19 cellular contexts compared by ENCODE assay signal in genomic region chr9:113482991-113483675, GRCh38. TPM values are rescaled to one million over a fixed set of nuclear protein-coding genes. Genes with fewer than 3 reads are reported as not detected.
A peak's percentile ranks its signal among the peaks of the same experiment; 100 is the strongest.
DNase-seq lines count a peak whose midpoint lies in the region; ATAC-seq and TF ChIP-seq lines count a peak whose summit lies in the region.
"Had no signal": no experiment of that assay in that cellular context is flagged by ENCODE, and none has a peak within 500 bp of the region (broad histone marks: within the 10 kb centered on the region; RNA-seq: fewer than 3 reads in every experiment).

No MANE protein-coding gene starts in this region.

- DNase-seq in body of pancreas: peak in 1 of 4 donors; percentile 4
- DNase-seq in lower lobe of right lung: no peak
- peak; percentile 9 for DNase-seq in stimulated activated CD8-positive, alpha-beta memory T cell treated with anti-CD3 and anti-CD28 coated beads, Interleukin-4, amount 100 ng/mL, for 48 hours
- no peak for DNase-seq in naive thymus-derived CD8-positive, alpha-beta T cell
- DNase-seq in activated T-cell treated with anti-CD3 and anti-CD28 coated beads, Interleukin-2, amount 50 U/mL, for 48 hours: no peak
- no peak for DNase-seq in activated CD8-positive, alpha-beta T cell treated with anti-CD3 and anti-CD28 coated beads, Interleukin-2, amount 10 ng/mL, durations not matched to agents 7 days and 5 days
- no peak for DNase-seq in 8988T
- DNase-seq: activated CD8-positive, alpha-beta T cell treated with anti-CD3 and anti-CD28 coated beads for 36 hours; activated T-cell treated with anti-CD3 and anti-CD28 coated beads, Interleukin-2, amount 50 U/mL, for 72 hours; NCI-H446; OCI-M1; stimulated activated CD4-positive, alpha-beta T cell treated with anti-CD3 and anti-CD28 coated beads, Interleukin-4, amount 100 ng/mL, for 24 hours; T1000 had no signal

- ATAC-seq in body of pancreas (no peak), lower lobe of right lung (no peak)
- no peak for ATAC-seq in naive thymus-derived CD8-positive, alpha-beta T cell
- ATAC-seq in activated CD8-positive, alpha-beta T cell treated with anti-CD3 and anti-CD28 coated beads, Interleukin-2, amount 10 ng/mL, durations not matched to agents 7 days and 5 days: no peak
- ATAC-seq: activated CD8-positive, alpha-beta T cell treated with anti-CD3 and anti-CD28 coated beads for 36 hours; activated T-cell treated with anti-CD3 and anti-CD28 coated beads, Interleukin-2, amount 50 U/mL, for 72 hours had no signal

- H3K36me3 ChIP-seq in body of pancreas (replicated peaks in 1 of 2; ENCODE audit: insufficient read depth in 1 of 2, low read depth in 2 of 2) (no peaks in the 10 kb centered on the region), lower lobe of right lung (no peaks in the 10 kb centered on the region)
- H3K36me3 ChIP-seq: neural progenitor cell had no signal

- H3K9me3 ChIP-seq in body of pancreas (no peaks in the 10 kb centered on the region), lower lobe of right lung (no peaks in the 10 kb centered on the region)

- intact Hi-C loops in body of pancreas (cut with DNase I): no loop called here
- intact Hi-C loops in lower lobe of right lung (cut with DNase I): no loop called here

- H3K27ac Mint-ChIP-seq in naive thymus-derived CD8-positive, alpha-beta T cell: no peak overlapping the region
- H3K27ac Mint-ChIP-seq in activated CD8-positive, alpha-beta T cell treated with anti-CD3 and anti-CD28 coated beads, Interleukin-2, amount 10 ng/mL, durations not matched to agents 7 days and 5 days: no peak overlapping the region
- H3K27ac Mint-ChIP-seq: activated CD8-positive, alpha-beta T cell treated with anti-CD3 and anti-CD28 coated beads for 36 hours; activated naive CD4-positive, alpha-beta T cell treated with anti-CD3 and anti-CD28 coated beads, Interleukin-2, amount 50 U/mL, for 24 hours; activated T-cell treated with anti-CD3 and anti-CD28 coated beads, Interleukin-2, amount 50 U/mL, for 72 hours; mesothelial cell of epicardium; neural progenitor cell; stimulated activated naive CD8-positive, alpha-beta T cell treated with anti-CD3 and anti-CD28 coated beads, Interleukin-15, Interleukin-2, amounts not matched to agents 100 ng/mL and 50 ng/mL, for 24 hours had no signal

- peaks cover 34% of the 10 kb centered on the region for H3K4me1 ChIP-seq in body of pancreas
- H3K4me1 ChIP-seq in lower lobe of right lung: peaks cover 17% of the 10 kb centered on the region

- H3K4me1 Mint-ChIP-seq in naive thymus-derived CD8-positive, alpha-beta T cell: peaks cover 10 to 27% (median 21%) of the 10 kb centered on the region in 4 donors
- peaks cover 22% of the 10 kb centered on the region for H3K4me1 Mint-ChIP-seq in activated CD8-positive, alpha-beta T cell treated with anti-CD3 and anti-CD28 coated beads, Interleukin-2, amount 10 ng/mL, durations not matched to agents 7 days and 5 days (ENCODE audit: low read depth)

- no peak for TF ChIP-seq POLR2A in body of pancreas (IDR thresholded peaks at IDR 0.05)

- 97 to 98% methylated on average over 5 to 6 of the region's 6 CpGs for WGBS in body of pancreas, 2 donors

- H3K27ac ChIP-seq in C4-2B (peak overlapping the region; percentile 72), body of pancreas (peak overlapping the region in 3 of 4 donors; percentile 55 to 70 (median 59)), lower lobe of right lung (peak overlapping the region; percentile 13)
- H3K27ac ChIP-seq: neural progenitor cell had no signal

- no peak for TF ChIP-seq CTCF in C4-2B (conservative IDR thresholded peaks at IDR 0.05)
- TF ChIP-seq CTCF in body of pancreas (IDR thresholded peaks at IDR 0.05): no peak
- no peak for TF ChIP-seq CTCF in lower lobe of right lung (IDR thresholded peaks at IDR 0.05)

- no peaks in the 10 kb centered on the region for H3K9me3 Mint-ChIP-seq in naive thymus-derived CD8-positive, alpha-beta T cell
- no peaks in the 10 kb centered on the region for H3K9me3 Mint-ChIP-seq in activated CD8-positive, alpha-beta T cell treated with anti-CD3 and anti-CD28 coated beads, Interleukin-2, amount 10 ng/mL, durations not matched to agents 7 days and 5 days (ENCODE audit: insufficient read depth)
- H3K9me3 Mint-ChIP-seq: activated CD8-positive, alpha-beta T cell treated with anti-CD3 and anti-CD28 coated beads for 36 hours; activated naive CD4-positive, alpha-beta T cell treated with anti-CD3 and anti-CD28 coated beads, Interleukin-2, amount 50 U/mL, for 24 hours; activated T-cell treated with anti-CD3 and anti-CD28 coated beads, Interleukin-2, amount 50 U/mL, for 72 hours; mesothelial cell of epicardium; neural progenitor cell; stimulated activated naive CD8-positive, alpha-beta T cell treated with anti-CD3 and anti-CD28 coated beads, Interleukin-15, Interleukin-2, amounts not matched to agents 100 ng/mL and 50 ng/mL, for 24 hours had no signal

- CTCF ChIA-PET in activated CD8-positive, alpha-beta T cell treated with anti-CD3 and anti-CD28 coated beads, Interleukin-2, amount 10 ng/mL, durations not matched to agents 7 days and 5 days (lab: Charles Lee): no interaction called here

- no peaks in the 10 kb centered on the region for H3K27me3 Mint-ChIP-seq in naive thymus-derived CD8-positive, alpha-beta T cell
- H3K27me3 Mint-ChIP-seq in activated CD8-positive, alpha-beta T cell treated with anti-CD3 and anti-CD28 coated beads, Interleukin-2, amount 10 ng/mL, durations not matched to agents 7 days and 5 days (ENCODE audit: low read depth): peaks cover 2% of the 10 kb centered on the region
- H3K27me3 Mint-ChIP-seq: activated CD8-positive, alpha-beta T cell treated with anti-CD3 and anti-CD28 coated beads for 36 hours; activated naive CD4-positive, alpha-beta T cell treated with anti-CD3 and anti-CD28 coated beads, Interleukin-2, amount 50 U/mL, for 24 hours had no signal

- no peak overlapping the region for H3K4me3 Mint-ChIP-seq in naive thymus-derived CD8-positive, alpha-beta T cell
- no peak overlapping the region for H3K4me3 Mint-ChIP-seq in activated CD8-positive, alpha-beta T cell treated with anti-CD3 and anti-CD28 coated beads, Interleukin-2, amount 10 ng/mL, durations not matched to agents 7 days and 5 days
- H3K4me3 Mint-ChIP-seq: activated CD8-positive, alpha-beta T cell treated with anti-CD3 and anti-CD28 coated beads for 36 hours; activated naive CD4-positive, alpha-beta T cell treated with anti-CD3 and anti-CD28 coated beads, Interleukin-2, amount 50 U/mL, for 24 hours; activated T-cell treated with anti-CD3 and anti-CD28 coated beads, Interleukin-2, amount 50 U/mL, for 72 hours; CD14-positive monocyte; mesothelial cell of epicardium; neural progenitor cell; stimulated activated naive CD8-positive, alpha-beta T cell treated with anti-CD3 and anti-CD28 coated beads, Interleukin-15, Interleukin-2, amounts not matched to agents 100 ng/mL and 50 ng/mL, for 24 hours had no signal

- POLR2A ChIA-PET in naive thymus-derived CD8-positive, alpha-beta T cell (lab: Charles Lee): interaction anchor here (1.9 kb wide), 1 partner anchor 17 kb away, joined by 6 read pairs; no protein-coding TSS in a partner anchor
- POLR2A ChIA-PET in activated CD8-positive, alpha-beta T cell treated with anti-CD3 and anti-CD28 coated beads, Interleukin-2, amount 10 ng/mL, durations not matched to agents 7 days and 5 days (lab: Charles Lee): interaction anchor here (1.3 kb wide), 1 partner anchor 8 kb away, joined by 3 read pairs; no protein-coding TSS in a partner anchor

- H3K4me3 ChIP-seq in body of pancreas: no peak overlapping the region
- H3K4me3 ChIP-seq in lower lobe of right lung: no peak overlapping the region
- H3K4me3 ChIP-seq: neural progenitor cell had no signal

- H3K27me3 ChIP-seq in body of pancreas: no peaks in the 10 kb centered on the region
- H3K27me3 ChIP-seq in lower lobe of right lung (ENCODE audit: low read depth): no peaks in the 10 kb centered on the region
- H3K27me3 ChIP-seq: neural progenitor cell had no signal

- H3K36me3 Mint-ChIP-seq in naive thymus-derived CD8-positive, alpha-beta T cell: no peaks in the 10 kb centered on the region
- no peaks in the 10 kb centered on the region for H3K36me3 Mint-ChIP-seq in activated CD8-positive, alpha-beta T cell treated with anti-CD3 and anti-CD28 coated beads, Interleukin-2, amount 10 ng/mL, durations not matched to agents 7 days and 5 days (ENCODE audit: low read depth)
- H3K36me3 Mint-ChIP-seq: activated naive CD4-positive, alpha-beta T cell treated with anti-CD3 and anti-CD28 coated beads, Interleukin-2, amount 50 U/mL, for 24 hours; CD14-positive monocyte had no signal

RNA-seq across cellular contexts. Expression of gene RGS3, which starts 19.6 kb away (rescaled TPM):
- 10 to 100 TPM; 25.7 to 96.9 TPM for total RNA-seq in body of pancreas
- 66.2 TPM for total RNA-seq in lower lobe of right lung
- total RNA-seq in naive thymus-derived CD8-positive, alpha-beta T cell: 10 to 100 TPM; 27.8 to 29.5 TPM
- polyA plus RNA-seq in naive thymus-derived CD8-positive, alpha-beta T cell: 10 to 100 TPM; 17.9 to 33.4 (median 26.1) TPM
- 10 to 100 TPM; 68.9 to 77.2 TPM for total RNA-seq in activated CD8-positive, alpha-beta T cell treated with anti-CD3 and anti-CD28 coated beads, Interleukin-2, amount 10 ng/mL, durations not matched to agents 7 days and 5 days

Comparison
In these comparisons a context has a peak if more than half of its experiments do, and no peak if none do; other contexts are left out.
1. H3K27ac ChIP-seq: peak in every context shown above with its lines; median percentile 72 in C4-2B; 59 in body of pancreas; 13 in lower lobe of right lung.